ENCODE assay signal across 13 cellular contexts in genomic region chr13:83211301-83211700, GRCh38.
"Had no signal": no experiment of that assay in that cellular context is flagged by ENCODE, and none has a peak within 500 bp of the region (broad histone marks: within the 10 kb centered on the region; RNA-seq: fewer than 3 reads in every experiment).

No MANE protein-coding gene starts in this region.

- H3K36me3 ChIP-seq: colonic mucosa, esophagus muscularis mucosa, pancreas, sigmoid colon, tibial artery had no signal

- DNase-seq: activated CD4-positive, CD25-positive, alpha-beta regulatory T cell treated with anti-CD3 and anti-CD28 coated beads, Interleukin-2, amount 50 U/mL, for 72 hours; activated naive CD4-positive, alpha-beta T cell; activated naive CD8-positive, alpha-beta T cell treated with anti-CD3 and anti-CD28 coated beads, Interleukin-2, amount 10 ng/mL, durations not matched to agents 7 days and 5 days; anterior cingulate cortex; colonic mucosa; midbrain; pancreas; sigmoid colon; stimulated activated CD4-positive, alpha-beta T cell treated with anti-CD3 and anti-CD28 coated beads, Interleukin-12 subunit alpha, Interleukin-12 subunit beta, amount 100 ng/mL, for 4 hours; stimulated activated naive CD4-positive, alpha-beta T cell; T-helper 1 cell; tibial artery had no signal

- H3K27ac ChIP-seq: colonic mucosa, esophagus muscularis mucosa, pancreas, sigmoid colon, tibial artery had no signal

- H3K4me3 ChIP-seq: colonic mucosa, esophagus muscularis mucosa, pancreas, sigmoid colon, tibial artery had no signal

- H3K9me3 ChIP-seq: colonic mucosa, pancreas had no signal

- H3K27me3 ChIP-seq: colonic mucosa, esophagus muscularis mucosa, pancreas, sigmoid colon, tibial artery had no signal

- ATAC-seq: pancreas had no signal
